14 cellular contexts compared by ENCODE assay signal in the genomic region with DNA sequence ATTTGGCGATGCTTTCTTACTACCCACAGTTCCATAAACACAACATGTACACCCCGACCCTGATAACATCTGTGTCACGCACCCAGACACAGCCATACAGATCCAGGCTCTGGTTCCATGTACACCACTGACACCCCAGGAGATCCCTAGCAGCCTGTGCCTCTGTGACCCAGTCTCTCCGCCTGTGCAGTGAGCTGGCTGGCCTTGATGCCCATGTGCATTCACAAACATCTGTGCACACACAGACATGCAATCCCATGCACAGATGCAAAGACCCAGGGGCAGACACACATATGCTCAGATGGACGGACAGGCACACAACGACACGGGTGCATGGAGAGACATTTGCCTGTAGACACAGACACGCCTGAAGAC. TPM values are rescaled to one million over a fixed set of nuclear protein-coding genes. Genes with fewer than 3 reads are reported as not detected.
DNase-seq lines count a peak whose midpoint lies in the region; ATAC-seq lines count a peak whose summit lies in the region.
"Had no signal": no experiment of that assay in that cellular context is flagged by ENCODE, and none has a peak within 500 bp of the region (broad histone marks: within the 10 kb centered on the region; RNA-seq: fewer than 3 reads in every experiment).

No MANE protein-coding gene starts in this region.

- peaks cover 58% of the 10 kb centered on the region for H3K4me1 ChIP-seq in effector memory CD4-positive, alpha-beta T cell (ENCODE audit: control insufficient read depth, insufficient read depth, low read length, poor library complexity, severe bottlenecking)

- H3K9me3 ChIP-seq in KOPT-K1 (ENCODE audit: insufficient read depth, low read length, poor library complexity, severe bottlenecking): no peaks in the 10 kb centered on the region
- no peaks in the 10 kb centered on the region for H3K9me3 ChIP-seq in effector memory CD4-positive, alpha-beta T cell (ENCODE audit: control insufficient read depth, low read length)

- no peaks in the 10 kb centered on the region for H3K27me3 ChIP-seq in effector memory CD4-positive, alpha-beta T cell (replicated peaks; ENCODE audit: control insufficient read depth, insufficient read depth, low read length, poor library complexity, severe bottlenecking)

- no peaks in the 10 kb centered on the region for H3K36me3 ChIP-seq in KOPT-K1 (ENCODE audit: insufficient read depth, low read length)
- H3K36me3 ChIP-seq in effector memory CD4-positive, alpha-beta T cell (ENCODE audit: control insufficient read depth, insufficient read depth, low read length): no peaks in the 10 kb centered on the region

- no peak for ATAC-seq in HG02642 (IDR thresholded peaks at IDR 0.05; ENCODE audit: poor library complexity, unreplicated experiment)
- ATAC-seq: K562, Panc1 had no signal

- intact Hi-C loops in posterior vena cava (cut with DNase I): no loop called here

- H3K27ac ChIP-seq in KOPT-K1 (ENCODE audit: low read depth, low read length, poor library complexity, severe bottlenecking): peak overlapping the region; percentile 74
- peak overlapping the region; percentile 42 for H3K27ac ChIP-seq in effector memory CD4-positive, alpha-beta T cell (ENCODE audit: insufficient read depth, low read length, poor library complexity, severe bottlenecking)
- H3K27ac ChIP-seq: 22Rv1 had no signal

- no peak overlapping the region for H3K4me3 ChIP-seq in effector memory CD4-positive, alpha-beta T cell (ENCODE audit: insufficient read depth, low read depth, low read length, poor library complexity, severe bottlenecking)
- H3K4me3 ChIP-seq: K562 had no signal

- DNase-seq in DMS 273 (lab: John Stamatoyannopoulos, UW; ENCODE audit: unreplicated experiment) (peak; percentile 52), DMS 273 treated with DMSO at 0.1 percent for 48 hours (lab: John Stamatoyannopoulos, UW) (no peak), posterior vena cava (ENCODE audit: low spot score) (peak; percentile 68), middle frontal gyrus (ENCODE audit: extremely low spot score, low spot score) (no peak), AML-193 (lab: John Stamatoyannopoulos, UW) (no peak)
- DNase-seq in effector memory CD4-positive, alpha-beta T cell: no peak
- DNase-seq: anterior cingulate cortex; stimulated activated CD4-positive, alpha-beta T cell treated with anti-CD3 and anti-CD28 coated beads, Interleukin-2, amount 100 ng/mL, for 48 hours had no signal

RNA-seq across cellular contexts. Expression of gene CCDC102A, which starts 4.1 kb away (rescaled TPM):
- 10 to 100 TPM; 16.9 to 18.3 TPM for total RNA-seq in posterior vena cava

RNA-seq across cellular contexts. Expression of gene ADGRG5, which starts 10.2 kb away (rescaled TPM):
- under 1 TPM; 0.05 to 0.32 TPM for total RNA-seq in posterior vena cava
- total RNA-seq: endothelial cell of umbilical vein had no signal

RNA-seq across cellular contexts. Expression of gene DOK4, which starts 45.9 kb away (rescaled TPM):
- 10 to 100 TPM; 29.2 to 31.1 TPM for total RNA-seq in posterior vena cava

Comparison
In these comparisons a context has a peak if more than half of its experiments do, and no peak if none do; other contexts are left out.
1. DNase-seq: peak in DMS 273 (single experiment) and posterior vena cava (single experiment); none in DMS 273 treated with DMSO at 0.1 percent for 48 hours (single experiment), effector memory CD4-positive, alpha-beta T cell (0 of 3), middle frontal gyrus (single experiment) and AML-193 (0 of 2).